1 cellular context compared by ENCODE assay signal in the genomic region with DNA sequence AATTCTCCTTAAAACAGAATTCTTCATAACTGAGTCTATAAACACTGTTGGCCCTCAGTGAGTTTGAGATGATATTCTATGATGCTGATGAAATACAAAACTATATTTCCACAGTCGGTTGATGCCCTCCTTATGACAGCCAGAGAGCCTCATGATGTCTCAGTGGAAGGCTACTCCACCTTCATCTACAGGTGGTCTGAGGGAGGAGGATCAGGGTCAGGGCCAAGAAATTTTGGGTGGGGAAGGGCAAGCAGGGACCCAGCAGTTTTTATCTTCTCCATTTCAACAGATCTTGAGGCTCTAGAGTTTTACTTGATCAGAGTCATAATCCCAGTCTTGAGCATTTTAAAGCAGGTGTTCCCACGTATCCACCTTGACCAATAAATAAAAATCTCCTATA.
TF ChIP-seq lines count a peak whose summit lies in the region.

No MANE protein-coding gene starts in this region.

TF ChIP-seq in K562, 482 proteins besides CTCF, POLR2A, EP300 and RAD21 (continued from another document):
- TF ChIP-seq HDAC1 (IDR thresholded peaks at IDR 0.05) (0 out of 4 replicates have a peak, but pooled peaks of 1 of the 2 experiments have one; percentile 18), ZMIZ1 (IDR thresholded peaks at IDR 0.05; ENCODE audit: low read depth in 2 of 2, low read length in 2 of 2) (no peak), ADNP (tag; IDR thresholded peaks at IDR 0.05) (no peak), PHB (CRISPR knock-in tag; IDR thresholded peaks at IDR 0.05) (no peak), DIDO1 (tag; IDR thresholded peaks at IDR 0.05; ENCODE audit: low read depth) (no peak), E2F3 (CRISPR knock-in tag; IDR thresholded peaks at IDR 0.05) (no peak), XRCC5 (IDR thresholded peaks at IDR 0.05; ENCODE audit: low read depth, low read length) (no peak), HNRNPUL1 (IDR thresholded peaks at IDR 0.05; ENCODE audit: low read length) (no peak)
- TF ChIP-seq, protein P1, sequence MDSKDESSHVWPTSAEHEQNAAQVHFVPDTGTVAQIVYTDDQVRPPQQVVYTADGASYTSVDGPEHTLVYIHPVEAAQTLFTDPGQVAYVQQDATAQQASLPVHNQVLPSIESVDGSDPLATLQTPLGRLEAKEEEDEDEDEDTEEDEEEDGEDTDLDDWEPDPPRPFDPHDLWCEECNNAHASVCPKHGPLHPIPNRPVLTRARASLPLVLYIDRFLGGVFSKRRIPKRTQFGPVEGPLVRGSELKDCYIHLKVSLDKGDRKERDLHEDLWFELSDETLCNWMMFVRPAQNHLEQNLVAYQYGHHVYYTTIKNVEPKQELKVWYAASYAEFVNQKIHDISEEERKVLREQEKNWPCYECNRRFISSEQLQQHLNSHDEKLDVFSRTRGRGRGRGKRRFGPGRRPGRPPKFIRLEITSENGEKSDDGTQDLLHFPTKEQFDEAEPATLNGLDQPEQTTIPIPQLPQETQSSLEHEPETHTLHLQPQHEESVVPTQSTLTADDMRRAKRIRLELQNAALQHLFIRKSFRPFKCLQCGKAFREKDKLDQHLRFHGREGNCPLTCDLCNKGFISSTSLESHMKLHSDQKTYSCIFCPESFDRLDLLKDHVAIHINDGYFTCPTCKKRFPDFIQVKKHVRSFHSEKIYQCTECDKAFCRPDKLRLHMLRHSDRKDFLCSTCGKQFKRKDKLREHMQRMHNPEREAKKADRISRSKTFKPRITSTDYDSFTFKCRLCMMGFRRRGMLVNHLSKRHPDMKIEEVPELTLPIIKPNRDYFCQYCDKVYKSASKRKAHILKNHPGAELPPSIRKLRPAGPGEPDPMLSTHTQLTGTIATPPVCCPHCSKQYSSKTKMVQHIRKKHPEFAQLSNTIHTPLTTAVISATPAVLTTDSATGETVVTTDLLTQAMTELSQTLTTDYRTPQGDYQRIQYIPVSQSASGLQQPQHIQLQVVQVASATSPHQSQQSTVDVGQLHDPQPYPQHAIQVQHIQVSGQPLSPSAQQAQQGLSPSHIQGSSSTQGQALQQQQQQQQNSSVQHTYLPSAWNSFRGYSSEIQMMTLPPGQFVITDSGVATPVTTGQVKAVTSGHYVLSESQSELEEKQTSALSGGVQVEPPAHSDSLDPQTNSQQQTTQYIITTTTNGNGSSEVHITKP (IDR thresholded peaks at IDR 0.05; ENCODE audit: partially characterized antibody) = no peak
